11 cellular contexts compared by ENCODE assay signal in the genomic region with DNA sequence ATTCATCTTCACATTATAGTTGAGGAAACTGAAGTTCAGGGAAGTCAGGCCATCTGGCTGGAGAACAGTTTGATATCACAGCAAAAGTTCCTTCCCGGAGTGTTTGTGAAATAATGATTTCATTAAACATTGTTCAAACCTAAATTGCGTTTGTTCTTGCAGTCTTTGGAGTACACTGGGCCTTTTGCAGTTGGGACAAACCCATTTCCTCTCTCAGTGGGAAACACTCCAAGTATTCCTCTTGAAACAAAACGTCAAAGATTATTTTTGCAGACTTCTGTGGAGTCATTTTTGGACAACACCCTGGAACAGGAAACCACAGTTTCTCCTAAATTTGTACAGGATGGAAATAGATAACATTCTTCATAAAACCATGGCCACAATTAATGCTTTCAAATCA.
DNase-seq lines count a peak whose midpoint lies in the region; ATAC-seq, FAIRE-seq and TF ChIP-seq lines count a peak whose summit lies in the region.
"Had no signal": no experiment of that assay in that cellular context is flagged by ENCODE, and none has a peak within 500 bp of the region (broad histone marks: within the 10 kb centered on the region; RNA-seq: fewer than 3 reads in every experiment).

No MANE protein-coding gene starts in this region.

- TF ChIP-seq RAD21 in IMR-90 (IDR thresholded peaks at IDR 0.05; ENCODE audit: low read length): no peak

- no peak overlapping the region for H2AFZ ChIP-seq in IMR-90 (replicated peaks; ENCODE audit: low read length, poor library complexity)

- H3K36me3 ChIP-seq in IMR-90 (ENCODE audit: control insufficient read depth, insufficient read depth, low read length): no peaks in the 10 kb centered on the region
- H3K36me3 ChIP-seq in thoracic aorta: no peaks in the 10 kb centered on the region
- H3K36me3 ChIP-seq: neutrophil had no signal

- CTCF ChIA-PET in IMR-90 (lab: Yijun Ruan, JAX): no interaction called here

- FAIRE-seq in frontal cortex (lab: Jason Lieb, UNC): no peak

- in situ Hi-C loops in IMR-90 (cut with MboI; ENCODE audit: low sequenced_read_pairs): no loop called here

- peak overlapping the region; percentile 49; the same call in 1 of the 2 replicates for H3K18ac ChIP-seq in IMR-90 (ENCODE audit: low read depth, low read length)

- no peak overlapping the region; the same call in 2 of the 3 replicates for H2BK15ac ChIP-seq in IMR-90 (ENCODE audit: low read depth, low read length)

- H2AK5ac ChIP-seq in IMR-90 (ENCODE audit: low read depth, low read length): no peak overlapping the region

- no peak overlapping the region for H2AK9ac ChIP-seq in IMR-90 (replicated peaks; ENCODE audit: low read depth, low read length, poor library complexity)

- POLR2A ChIA-PET in IMR-90 (lab: Charles Lee; ENCODE audit: unreplicated experiment): no interaction called here

- no peak overlapping the region; a peak in 1 of 4 replicates for H4K8ac ChIP-seq in IMR-90 (ENCODE audit: low read depth in 2 of 2, low read length in 2 of 2)

- H3K27ac ChIP-seq in IMR-90 (ENCODE audit: insufficient read depth, low read length) (no peak overlapping the region), dorsolateral prefrontal cortex (peak overlapping the region in 52 of 59 donors; percentile 4 to 89 (median 72)), thoracic aorta (peak overlapping the region; percentile 73 to 83)
- H3K27ac ChIP-seq: neutrophil had no signal

- dilution Hi-C loops in IMR-90 (cut with HindIII; ENCODE audit: low sequenced_read_pairs, unreplicated experiment): no loop called here

- H3K27me3 ChIP-seq in IMR-90 (ENCODE audit: control insufficient read depth, insufficient read depth, low read length) (no peaks in the 10 kb centered on the region), dorsolateral prefrontal cortex (no peaks in the 10 kb centered on the region), thoracic aorta (replicated peaks; ENCODE audit: insufficient read depth) (no peaks in the 10 kb centered on the region)
- H3K27me3 ChIP-seq: neutrophil had no signal

- peaks cover 25 to 53% of the 10 kb centered on the region in 2 experiments for H3K79me1 ChIP-seq in IMR-90 (ENCODE audit: low read depth in 1 of 2, low read length in 2 of 2)

- H3K9me3 ChIP-seq in IMR-90 (ENCODE audit: control insufficient read depth, insufficient read depth, low read length) (no peaks in the 10 kb centered on the region), thoracic aorta (no peaks in the 10 kb centered on the region)
- H3K9me3 ChIP-seq: neutrophil had no signal

- DNase-seq in IMR-90 (peak; percentile 72), dorsolateral prefrontal cortex (no peak), medulla oblongata (ENCODE audit: extremely low spot score) (peak; percentile 24), thoracic aorta (ENCODE audit: low spot score) (no peak), frontal cortex (ENCODE audit: low spot score in 2 of 2) (no peak), activated T-cell treated with anti-CD3 and anti-CD28 coated beads for 4 hours (no peak), kidney tubule cell (ENCODE audit: low spot score) (no peak)
- DNase-seq: SIG-M5 had no signal

- H3K56ac ChIP-seq in IMR-90 (ENCODE audit: extremely low read depth, insufficient read depth, low read length): peak overlapping the region; percentile 38; the same call in 1 of the 2 replicates

- H2BK20ac ChIP-seq in IMR-90 (ENCODE audit: low read depth, low read length): peak overlapping the region; percentile 22; the same call in 1 of the 2 replicates

- H4K5ac ChIP-seq in IMR-90 (ENCODE audit: low read depth, low read length): no peak overlapping the region

- no peak overlapping the region for H2BK120ac ChIP-seq in IMR-90 (ENCODE audit: low read depth, low read length)

- H2BK5ac ChIP-seq in IMR-90 (ENCODE audit: low read depth, low read length, poor library complexity, severe bottlenecking): no peak overlapping the region

- H3K4me3 ChIP-seq in IMR-90 (ENCODE audit: insufficient read depth, low read depth, low read length): no peak overlapping the region
- no peak overlapping the region for H3K4me3 ChIP-seq in dorsolateral prefrontal cortex
- peak overlapping the region; percentile 40 for H3K4me3 ChIP-seq in thoracic aorta

- ATAC-seq in IMR-90 (ENCODE audit: low read depth): no peak
- peak; percentile 66 for ATAC-seq in thoracic aorta (ENCODE audit: insufficient number of reproducible peaks, low FRiP score, low read depth)
- ATAC-seq in GM21423 (IDR thresholded peaks at IDR 0.05; ENCODE audit: unreplicated experiment): no peak
- ATAC-seq: stimulated activated memory B cell treated with anti-CD40 and anti-IgM and Interleukin-4, amounts not matched to agents 10 μg/mL and 1 μg/mL and 100 μg/mL, for 72 hours had no signal

- H4K20me1 ChIP-seq in IMR-90 (ENCODE audit: insufficient read depth, low read length): peaks cover 20% of the 10 kb centered on the region; the same call in 1 of the 2 replicates

- no peak overlapping the region for H3K23ac ChIP-seq in IMR-90 (ENCODE audit: low read depth, low read length)

- H3K14ac ChIP-seq in IMR-90 (replicated peaks; ENCODE audit: low read depth, low read length): no peak overlapping the region

- intact Hi-C loops in IMR-90 (cut with micrococcal nuclease) (no loop called here), dorsolateral prefrontal cortex (cut with DNase I) (loop anchor here (5.0 to 10.0 kb wide), 2 partner anchors 284 to 287 kb away; a partner anchor contains a TSS)

- TF ChIP-seq POLR2A in IMR-90 (IDR thresholded peaks at IDR 0.05; ENCODE audit: low read depth, low read length): no peak

- BruUV-seq in IMR-90 (replicated peaks; lab: Mats Ljungman, UMichigan): no TSS peak

- peak overlapping the region; percentile 13; the same call in 1 of the 2 replicates for H3K4me2 ChIP-seq in IMR-90 (ENCODE audit: low read depth, low read length)

- peak overlapping the region; percentile 43; the same call in 1 of the 2 replicates for H3K4ac ChIP-seq in IMR-90 (ENCODE audit: low read depth, low read length)

- no peak overlapping the region for H3K9ac ChIP-seq in IMR-90 (ENCODE audit: low read depth, low read length)

- H3K4me1 ChIP-seq in IMR-90 (ENCODE audit: control insufficient read depth, insufficient read depth, low read length): peaks cover 19% of the 10 kb centered on the region
- peaks cover 24 to 56% of the 10 kb centered on the region in 2 donors for H3K4me1 ChIP-seq in thoracic aorta (ENCODE audit: control insufficient read depth in 1 of 2, low read depth in 2 of 2)

- WGBS in IMR-90 (ENCODE audit: extremely low coverage in 2 of 2, insufficient read length in 1 of 2), 2 experiments: no CpG with 5 or more reads among the region's 3 CpGs

- H3K9me1 ChIP-seq in IMR-90 (ENCODE audit: insufficient read depth, low read length): peaks cover 4% of the 10 kb centered on the region

- H4K91ac ChIP-seq in IMR-90 (ENCODE audit: insufficient read depth, low read depth, low read length): no peak overlapping the region

- TF ChIP-seq CTCF in IMR-90 (conservative IDR thresholded peaks at IDR 0.05; ENCODE audit: low read depth, low read length) (no peak), dorsolateral prefrontal cortex (IDR thresholded peaks at IDR 0.05 in 54 of 56, conservative IDR thresholded peaks at IDR 0.05 in 2 of 56; ENCODE audit: low read depth in 1 of 56, partially characterized antibody in 56 of 56) (no peak), thoracic aorta (IDR thresholded peaks at IDR 0.05) (no peak)

TF ChIP-seq in IMR-90, 13 proteins besides CTCF, POLR2A, EP300 and RAD21:
- TF ChIP-seq FOS (IDR thresholded peaks at IDR 0.05; ENCODE audit: low read depth, low read length) (no peak), RCOR1 (IDR thresholded peaks at IDR 0.05; ENCODE audit: insufficient replicate concordance, low read length) (no peak), CEBPB (IDR thresholded peaks at IDR 0.05; ENCODE audit: low read depth, low read length) (no peak), CHD1 (IDR thresholded peaks at IDR 0.05; ENCODE audit: low read depth, low read length) (no peak), BHLHE40 (IDR thresholded peaks at IDR 0.05; ENCODE audit: low read depth, low read length) (no peak), RFX5 (IDR thresholded peaks at IDR 0.05; ENCODE audit: low read depth, low read length) (no peak), MAFK (IDR thresholded peaks at IDR 0.05; ENCODE audit: low read depth, low read length) (no peak), MXI1 (IDR thresholded peaks at IDR 0.05; ENCODE audit: borderline replicate concordance, low read depth, low read length) (no peak), NFE2L2 (IDR thresholded peaks at IDR 0.05; ENCODE audit: low read depth, low read length) (no peak), SMC3 (IDR thresholded peaks at IDR 0.05; ENCODE audit: low read depth, low read length) (no peak), MAZ (IDR thresholded peaks at IDR 0.05; ENCODE audit: borderline replicate concordance, low read depth, low read length) (no peak)
- TF ChIP-seq, protein P1, sequence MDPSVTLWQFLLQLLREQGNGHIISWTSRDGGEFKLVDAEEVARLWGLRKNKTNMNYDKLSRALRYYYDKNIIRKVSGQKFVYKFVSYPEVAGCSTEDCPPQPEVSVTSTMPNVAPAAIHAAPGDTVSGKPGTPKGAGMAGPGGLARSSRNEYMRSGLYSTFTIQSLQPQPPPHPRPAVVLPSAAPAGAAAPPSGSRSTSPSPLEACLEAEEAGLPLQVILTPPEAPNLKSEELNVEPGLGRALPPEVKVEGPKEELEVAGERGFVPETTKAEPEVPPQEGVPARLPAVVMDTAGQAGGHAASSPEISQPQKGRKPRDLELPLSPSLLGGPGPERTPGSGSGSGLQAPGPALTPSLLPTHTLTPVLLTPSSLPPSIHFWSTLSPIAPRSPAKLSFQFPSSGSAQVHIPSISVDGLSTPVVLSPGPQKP (IDR thresholded peaks at IDR 0.05; ENCODE audit: borderline replicate concordance, low read depth, low read length): no peak
- TF ChIP-seq, protein P2, sequence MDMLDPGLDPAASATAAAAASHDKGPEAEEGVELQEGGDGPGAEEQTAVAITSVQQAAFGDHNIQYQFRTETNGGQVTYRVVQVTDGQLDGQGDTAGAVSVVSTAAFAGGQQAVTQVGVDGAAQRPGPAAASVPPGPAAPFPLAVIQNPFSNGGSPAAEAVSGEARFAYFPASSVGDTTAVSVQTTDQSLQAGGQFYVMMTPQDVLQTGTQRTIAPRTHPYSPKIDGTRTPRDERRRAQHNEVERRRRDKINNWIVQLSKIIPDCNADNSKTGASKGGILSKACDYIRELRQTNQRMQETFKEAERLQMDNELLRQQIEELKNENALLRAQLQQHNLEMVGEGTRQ (IDR thresholded peaks at IDR 0.05; ENCODE audit: low read depth, low read length): no peak

Comparison
In these comparisons a context has a peak if more than half of its experiments do, and no peak if none do; other contexts are left out.
1. DNase-seq: peak in IMR-90 (single experiment) and medulla oblongata (single experiment); none in dorsolateral prefrontal cortex (0 of 10), thoracic aorta (single experiment), frontal cortex (0 of 2), activated T-cell treated with anti-CD3 and anti-CD28 coated beads for 4 hours (single experiment) and kidney tubule cell (single experiment).